Comparison of ENCODE assay signal across 10 cellular contexts in genomic region chr11:65113361-65113756, GRCh38. TPM values are rescaled to one million over a fixed set of nuclear protein-coding genes. Genes with fewer than 3 reads are reported as not detected.
DNase-seq lines count a peak whose midpoint lies in the region; ATAC-seq lines count a peak whose summit lies in the region.
"Had no signal": no experiment of that assay in that cellular context is flagged by ENCODE, and none has a peak within 500 bp of the region (broad histone marks: within the 10 kb centered on the region; RNA-seq: fewer than 3 reads in every experiment).

No MANE protein-coding gene starts in this region.

- H3K4me1 Mint-ChIP-seq in activated T-cell treated with anti-CD3 and anti-CD28 coated beads, Interleukin-2, amount 50 U/mL, for 4 hours (ENCODE audit: low read depth), result peaks cover 53% of the 10 kb centered on the region
- peaks cover 60% of the 10 kb centered on the region for H3K4me1 Mint-ChIP-seq in activated CD4-positive, alpha-beta memory T cell treated with anti-CD3 and anti-CD28 coated beads for 36 hours (ENCODE audit: low read depth)
- H3K4me1 Mint-ChIP-seq in immature natural killer cell, result peaks cover 44 to 54% of the 10 kb centered on the region in 2 donors

- peak overlapping the region; percentile 40 for H3K27ac ChIP-seq in temporal lobe (ENCODE audit: low read depth, low read length)
- H3K27ac ChIP-seq: epithelial cell of prostate had no signal

- ATAC-seq in activated T-cell treated with anti-CD3 and anti-CD28 coated beads, Interleukin-2, amount 50 U/mL, for 4 hours, result no peak
- ATAC-seq in HG03432 (IDR thresholded peaks at IDR 0.05; ENCODE audit: unreplicated experiment), result no peak

- peaks cover 6% of the 10 kb centered on the region for H3K36me3 Mint-ChIP-seq in activated T-cell treated with anti-CD3 and anti-CD28 coated beads, Interleukin-2, amount 50 U/mL, for 4 hours (ENCODE audit: insufficient read depth)
- peaks cover 9% of the 10 kb centered on the region for H3K36me3 Mint-ChIP-seq in activated CD4-positive, alpha-beta memory T cell treated with anti-CD3 and anti-CD28 coated beads for 36 hours
- H3K36me3 Mint-ChIP-seq in immature natural killer cell, result peaks cover 3 to 7% (median 3%) of the 10 kb centered on the region in 3 donors

- intact Hi-C loops in activated CD4-positive, alpha-beta memory T cell treated with anti-CD3 and anti-CD28 coated beads for 36 hours (cut with micrococcal nuclease), result loop anchor here (10.0 kb wide), 2 partner anchors 369 to 869 kb away; partner anchors contain the start of genes FKBP2, PPP1R14B and RASGRP2

- POLR2A ChIA-PET in activated CD4-positive, alpha-beta memory T cell treated with anti-CD3 and anti-CD28 coated beads for 36 hours (lab: Charles Lee), result interaction anchor here (1.1 to 2.8 kb wide), 5 partner anchors 8 to 68 kb away, joined by 3 to 19 read pairs (median 5); partner anchors contain the start of genes CAPN1, FAU, MRPL49 and SYVN1

- no peak for DNase-seq in activated T-cell treated with anti-CD3 and anti-CD28 coated beads, Interleukin-2, amount 50 U/mL, for 4 hours
- no peak for DNase-seq in activated T-cell treated with anti-CD3 and anti-CD28 coated beads, Interleukin-2, amount 50 U/mL, for 1 hour
- no peak for DNase-seq in activated CD4-positive, alpha-beta memory T cell treated with anti-CD3 and anti-CD28 coated beads for 36 hours
- DNase-seq in immature natural killer cell (no peak), cerebellar nuclear complex (lab: John Stamatoyannopoulos, UW) (no peak)
- no peak for DNase-seq in stimulated activated naive CD4-positive, alpha-beta T cell treated with Interleukin-2 at 50 U/mL for 16 hours (lab: John Stamatoyannopoulos, UW)
- DNase-seq: NCI-H1048 had no signal

- CTCF ChIA-PET in activated CD4-positive, alpha-beta memory T cell treated with anti-CD3 and anti-CD28 coated beads for 36 hours (lab: Charles Lee), result interaction anchor here (0.6 to 6.7 kb wide), 11 partner anchors 7 to 265 kb away, joined by 3 to 122 read pairs (median 8); partner anchors contain the start of genes ARL2, CAPN1, CDCA5 and FAU

- peak overlapping the region; percentile 56 for H3K27ac Mint-ChIP-seq in activated CD4-positive, alpha-beta memory T cell treated with anti-CD3 and anti-CD28 coated beads for 36 hours
- peak overlapping the region; percentile 39 to 83 (median 68) for H3K27ac Mint-ChIP-seq in immature natural killer cell

- H3K9me3 Mint-ChIP-seq in activated T-cell treated with anti-CD3 and anti-CD28 coated beads, Interleukin-2, amount 50 U/mL, for 4 hours, result no peaks in the 10 kb centered on the region
- H3K9me3 Mint-ChIP-seq in activated CD4-positive, alpha-beta memory T cell treated with anti-CD3 and anti-CD28 coated beads for 36 hours, result no peaks in the 10 kb centered on the region
- H3K9me3 Mint-ChIP-seq in immature natural killer cell, result no peaks in the 10 kb centered on the region

- H3K4me3 Mint-ChIP-seq in activated T-cell treated with anti-CD3 and anti-CD28 coated beads, Interleukin-2, amount 50 U/mL, for 4 hours, result peak overlapping the region; percentile 82
- peak overlapping the region; percentile 84 for H3K4me3 Mint-ChIP-seq in activated CD4-positive, alpha-beta memory T cell treated with anti-CD3 and anti-CD28 coated beads for 36 hours
- peak overlapping the region; percentile 86 to 88 (median 86) for H3K4me3 Mint-ChIP-seq in immature natural killer cell

- H3K27me3 Mint-ChIP-seq in activated T-cell treated with anti-CD3 and anti-CD28 coated beads, Interleukin-2, amount 50 U/mL, for 4 hours (ENCODE audit: low read depth), result no peaks in the 10 kb centered on the region
- no peaks in the 10 kb centered on the region for H3K27me3 Mint-ChIP-seq in activated CD4-positive, alpha-beta memory T cell treated with anti-CD3 and anti-CD28 coated beads for 36 hours
- peaks cover 10 to 22% (median 20%) of the 10 kb centered on the region in 3 donors for H3K27me3 Mint-ChIP-seq in immature natural killer cell (ENCODE audit: low read depth in 3 of 3)

RNA-seq across cellular contexts. Expression of gene TM7SF2, which starts 1.7 kb away (rescaled TPM):
- 10 to 100 TPM; 18.4 to 19.4 (median 18.7) TPM for total RNA-seq in activated T-cell treated with anti-CD3 and anti-CD28 coated beads, Interleukin-2, amount 50 U/mL, for 4 hours
- total RNA-seq in activated CD4-positive, alpha-beta memory T cell treated with anti-CD3 and anti-CD28 coated beads for 36 hours, result 10 to 100 TPM; 19.2 to 21.0 TPM
- 10 to 100 TPM; 12.8 to 16.8 (median 15.4) TPM for polyA plus RNA-seq in immature natural killer cell
- total RNA-seq in temporal lobe, result 34.7 TPM

RNA-seq across cellular contexts. Expression of gene ZNHIT2, which starts 4.1 kb away (rescaled TPM):
- 10 to 100 TPM; 25.9 to 28.1 (median 26.2) TPM for total RNA-seq in activated T-cell treated with anti-CD3 and anti-CD28 coated beads, Interleukin-2, amount 50 U/mL, for 4 hours
- total RNA-seq in activated CD4-positive, alpha-beta memory T cell treated with anti-CD3 and anti-CD28 coated beads for 36 hours, result 1 to 10 TPM; 9.3 to 9.7 TPM
- polyA plus RNA-seq in immature natural killer cell, result 10 to 100 TPM; 15.5 to 25.8 (median 23.9) TPM
- total RNA-seq in temporal lobe, result 2.5 TPM

RNA-seq across cellular contexts. Expression of gene FAU, which starts 8.6 kb away (rescaled TPM):
- 1,000 to 10,000 TPM; 1,673 to 1,831 (median 1,724) TPM for total RNA-seq in activated T-cell treated with anti-CD3 and anti-CD28 coated beads, Interleukin-2, amount 50 U/mL, for 4 hours
- 1,000 to 10,000 TPM; 1,138 to 1,149 TPM for total RNA-seq in activated CD4-positive, alpha-beta memory T cell treated with anti-CD3 and anti-CD28 coated beads for 36 hours
- 1,000 to 10,000 TPM in 1 of 3 donors, 100 to 1,000 TPM in 2; 576 to 1,241 (median 681) TPM for polyA plus RNA-seq in immature natural killer cell
- total RNA-seq in temporal lobe, result 217 TPM

RNA-seq across cellular contexts. Expression of gene MRPL49, which starts 8.8 kb away (rescaled TPM):
- total RNA-seq in activated T-cell treated with anti-CD3 and anti-CD28 coated beads, Interleukin-2, amount 50 U/mL, for 4 hours, result 100 to 1,000 TPM; 102 to 110 (median 104) TPM
- total RNA-seq in activated CD4-positive, alpha-beta memory T cell treated with anti-CD3 and anti-CD28 coated beads for 36 hours, result 10 to 100 TPM; 48.5 to 52.5 TPM
- 100 to 1,000 TPM in 2 of 3 donors, 10 to 100 TPM in 1; 98.3 to 113 (median 105) TPM for polyA plus RNA-seq in immature natural killer cell
- 27.0 TPM for total RNA-seq in temporal lobe

RNA-seq across cellular contexts. Expression of gene VPS51, which starts 17.3 kb away (rescaled TPM):
- 100 to 1,000 TPM; 161 to 165 (median 161) TPM for total RNA-seq in activated T-cell treated with anti-CD3 and anti-CD28 coated beads, Interleukin-2, amount 50 U/mL, for 4 hours
- 10 to 100 TPM; 97.1 to 99.2 TPM for total RNA-seq in activated CD4-positive, alpha-beta memory T cell treated with anti-CD3 and anti-CD28 coated beads for 36 hours
- 100 to 1,000 TPM in 1 of 3 donors, 10 to 100 TPM in 2; 70.3 to 102 (median 87.7) TPM for polyA plus RNA-seq in immature natural killer cell
- 161 TPM for total RNA-seq in temporal lobe
